In the genomic region with DNA sequence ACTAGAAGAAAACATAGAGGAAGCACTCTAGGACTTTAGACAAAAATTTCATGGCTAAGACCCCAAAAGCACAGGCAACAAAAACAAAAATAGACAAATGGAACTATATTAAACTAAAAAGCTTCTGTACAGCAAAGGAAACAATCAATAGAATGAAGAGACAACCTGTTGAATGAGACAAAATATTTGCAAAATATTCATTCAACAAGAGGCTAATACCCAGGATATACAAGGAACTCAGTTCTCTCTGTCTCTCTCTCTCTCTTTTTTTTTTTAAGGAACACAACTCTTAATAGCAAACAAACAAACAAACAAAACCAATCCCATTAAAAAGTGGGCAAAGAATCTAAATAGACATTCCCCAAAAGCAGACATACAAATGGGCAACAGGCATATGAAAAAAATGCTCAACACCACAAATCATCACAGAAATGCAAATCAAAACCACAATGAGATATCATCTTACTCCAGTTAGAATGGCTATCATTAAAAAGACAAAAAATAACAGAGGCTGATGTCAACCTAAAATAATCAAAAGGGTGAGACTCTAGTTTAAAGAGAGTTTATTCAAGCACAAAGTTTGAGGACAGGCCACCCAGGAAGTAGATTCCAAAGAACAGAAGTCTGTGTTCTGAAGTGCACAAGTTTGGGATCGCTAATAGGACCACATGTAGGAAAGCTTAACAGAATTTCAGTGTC, we compare ENCODE assay signal across 32 cellular contexts. TPM values are rescaled to one million over a fixed set of nuclear protein-coding genes. Genes with fewer than 3 reads are reported as not detected.
DNase-seq lines count a peak whose midpoint lies in the region; ATAC-seq and TF ChIP-seq lines count a peak whose summit lies in the region.
"Had no signal": no experiment of that assay in that cellular context is flagged by ENCODE, and none has a peak within 500 bp of the region (broad histone marks: within the 10 kb centered on the region; RNA-seq: fewer than 3 reads in every experiment).

No MANE protein-coding gene starts in this region.

- POLR2A ChIA-PET in BJ (lab: Charles Lee): no interaction called here
- POLR2A ChIA-PET in activated CD8-positive, alpha-beta T cell treated with anti-CD3 and anti-CD28 coated beads for 36 hours (lab: Charles Lee): no interaction called here

- no peak overlapping the region for H3K4me3 Mint-ChIP-seq in activated CD8-positive, alpha-beta T cell treated with anti-CD3 and anti-CD28 coated beads for 36 hours
- H3K4me3 Mint-ChIP-seq: activated CD4-positive, alpha-beta T cell treated with anti-CD3 and anti-CD28 coated beads for 36 hours; activated naive CD4-positive, alpha-beta T cell treated with anti-CD3 and anti-CD28 coated beads, Interleukin-2, amount 50 U/mL, for 24 hours; CD14-positive monocyte; mesothelial cell of epicardium; naive B cell; stimulated activated naive CD8-positive, alpha-beta T cell treated with anti-CD3 and anti-CD28 coated beads, Interleukin-15, Interleukin-2, amounts not matched to agents 100 ng/mL and 50 ng/mL, for 24 hours had no signal

- intact Hi-C loops in activated CD8-positive, alpha-beta T cell treated with anti-CD3 and anti-CD28 coated beads for 36 hours (cut with micrococcal nuclease): no loop called here

- ATAC-seq in activated CD8-positive, alpha-beta T cell treated with anti-CD3 and anti-CD28 coated beads for 36 hours: no peak
- ATAC-seq in GM21717 (IDR thresholded peaks at IDR 0.05; ENCODE audit: unreplicated experiment): no peak
- ATAC-seq: activated CD4-positive, alpha-beta T cell treated with anti-CD3 and anti-CD28 coated beads for 36 hours; left ventricle myocardium superior; right cardiac atrium had no signal

- H3K27me3 Mint-ChIP-seq in activated CD8-positive, alpha-beta T cell treated with anti-CD3 and anti-CD28 coated beads for 36 hours: no peaks in the 10 kb centered on the region
- H3K27me3 Mint-ChIP-seq: activated CD4-positive, alpha-beta T cell treated with anti-CD3 and anti-CD28 coated beads for 36 hours; activated naive CD4-positive, alpha-beta T cell treated with anti-CD3 and anti-CD28 coated beads, Interleukin-2, amount 50 U/mL, for 24 hours; naive B cell; stimulated activated naive CD8-positive, alpha-beta T cell treated with anti-CD3 and anti-CD28 coated beads, Interleukin-15, Interleukin-2, amounts not matched to agents 100 ng/mL and 50 ng/mL, for 24 hours had no signal

- H3K9me3 Mint-ChIP-seq in activated CD8-positive, alpha-beta T cell treated with anti-CD3 and anti-CD28 coated beads for 36 hours: peaks cover 12% of the 10 kb centered on the region

- no peaks in the 10 kb centered on the region; the same call in 1 of the 2 replicates for H3K36me3 ChIP-seq in BJ (ENCODE audit: control insufficient read depth, insufficient read depth, low read length)
- H3K36me3 ChIP-seq: colonic mucosa had no signal

- CTCF ChIA-PET in BJ (lab: Yijun Ruan, JAX): no interaction called here
- CTCF ChIA-PET in activated CD8-positive, alpha-beta T cell treated with anti-CD3 and anti-CD28 coated beads for 36 hours (lab: Charles Lee): no interaction called here

- in situ Hi-C loops in astrocyte of the spinal cord (cut with HindIII; ENCODE audit: low sequenced_read_pairs): no loop called here

- TF ChIP-seq CTCF in BJ (IDR thresholded peaks at IDR 0.05; ENCODE audit: insufficient read depth, low read depth, low read length): no peak
- no peak for TF ChIP-seq CTCF in astrocyte of the spinal cord (IDR thresholded peaks at IDR 0.05; ENCODE audit: low read depth, low read length)
- TF ChIP-seq CTCF in activated CD8-positive, alpha-beta T cell treated with anti-CD3 and anti-CD28 coated beads for 36 hours (IDR thresholded peaks at IDR 0.05): no peak

- peaks cover 5% of the 10 kb centered on the region for H3K4me1 Mint-ChIP-seq in activated CD8-positive, alpha-beta T cell treated with anti-CD3 and anti-CD28 coated beads for 36 hours (ENCODE audit: low read depth)
- H3K4me1 Mint-ChIP-seq: activated naive CD4-positive, alpha-beta T cell treated with anti-CD3 and anti-CD28 coated beads, Interleukin-2, amount 50 U/mL, for 24 hours; CD14-positive monocyte; mesothelial cell of epicardium had no signal

- H3K4me3 ChIP-seq in BJ (ENCODE audit: low read depth, low read length): no peak overlapping the region
- no peak overlapping the region for H3K4me3 ChIP-seq in astrocyte of the spinal cord (ENCODE audit: low read depth, low read length)
- H3K4me3 ChIP-seq: cardiac muscle cell, colonic mucosa, spleen, thoracic aorta had no signal

- H3K36me3 Mint-ChIP-seq in activated CD8-positive, alpha-beta T cell treated with anti-CD3 and anti-CD28 coated beads for 36 hours (ENCODE audit: low read depth): peaks cover 32% of the 10 kb centered on the region

- H3K27ac Mint-ChIP-seq in activated CD8-positive, alpha-beta T cell treated with anti-CD3 and anti-CD28 coated beads for 36 hours: no peak overlapping the region
- H3K27ac Mint-ChIP-seq: activated CD4-positive, alpha-beta T cell treated with anti-CD3 and anti-CD28 coated beads for 36 hours; activated naive CD4-positive, alpha-beta T cell treated with anti-CD3 and anti-CD28 coated beads, Interleukin-2, amount 50 U/mL, for 24 hours; activated T-helper 2 cell treated with anti-CD3 and anti-CD28 coated beads, Interferon-gamma antibody, Interleukin-2, Interleukin-4, amounts not matched to agents 10 μg/mL and 5 μg/mL and 100 μg/mL, durations not matched to agents 14 hours and 24 hours and 36 hours; CD14-positive monocyte; mesothelial cell of epicardium; stimulated activated naive CD8-positive, alpha-beta T cell treated with anti-CD3 and anti-CD28 coated beads, Interleukin-15, Interleukin-2, amounts not matched to agents 100 ng/mL and 50 ng/mL, for 24 hours had no signal

- DNase-seq in BJ (ENCODE audit: low read depth): peak; percentile 6
- peak; percentile 65 for DNase-seq in M059J (ENCODE audit: low read depth)
- DNase-seq in astrocyte of the spinal cord (ENCODE audit: low read depth, low spot score): peak; percentile 21
- DNase-seq in non-pigmented ciliary epithelial cell (ENCODE audit: low read depth): peak; percentile 1
- DNase-seq in activated CD8-positive, alpha-beta T cell treated with anti-CD3 and anti-CD28 coated beads for 36 hours: no peak
- no peak for DNase-seq in NCI-H2107 treated with DMSO at 0.1 percent for 48 hours (lab: John Stamatoyannopoulos, UW; ENCODE audit: unreplicated experiment)
- DNase-seq: ACHN; activated CD4-positive, alpha-beta T cell treated with anti-CD3 and anti-CD28 coated beads for 36 hours; activated CD8-positive, alpha-beta memory T cell treated with anti-CD3 and anti-CD28 coated beads for 24 hours; activated T-cell treated with anti-CD3 and anti-CD28 coated beads for 4 hours; Calu3; colonic mucosa; DMS79 treated with DMSO at 0.1 percent for 48 hours; effector CD8-positive, alpha-beta T cell; head of caudate nucleus; Kasumi-1; left ventricle myocardium superior; naive B cell; NCI-H1436 treated with DMSO at 0.1 percent for 48 hours; NCI-H446 treated with DMSO at 0.1 percent for 48 hours; posterior cingulate gyrus; right cardiac atrium; spleen; stimulated activated CD8-positive, alpha-beta memory T cell treated with anti-CD3 and anti-CD28 coated beads, Interleukin-4, amount 100 ng/mL, for 48 hours had no signal

- no peaks in the 10 kb centered on the region for H3K27me3 ChIP-seq in BJ (ENCODE audit: control insufficient read depth, insufficient read depth, low read length)
- H3K27me3 ChIP-seq: cardiac muscle cell, colonic mucosa, spleen had no signal

RNA-seq across cellular contexts. Expression of a gene that starts 27.1 kb away (rescaled TPM):
- polyA plus RNA-seq in BJ (2011; rRNA removed): not detected in 2 replicates
- 0.21 TPM in 1 of 2 replicates, not detected in the other for polyA minus RNA-seq in BJ (2011; rRNA and poly(A)+ RNA removed)
- not detected in 2 replicates for total RNA-seq in M059J (2014; rRNA removed; shearing (Covaris generic))
- total RNA-seq in activated CD8-positive, alpha-beta T cell treated with anti-CD3 and anti-CD28 coated beads for 36 hours: not detected
- total RNA-seq: left ventricle myocardium superior had no signal
- polyA plus RNA-seq: CD14-positive monocyte had no signal

Comparison
In these comparisons a context has a peak if more than half of its experiments do, and no peak if none do; other contexts are left out.
1. DNase-seq: peak in BJ (single experiment), M059J (single experiment), astrocyte of the spinal cord (single experiment) and non-pigmented ciliary epithelial cell (single experiment); none in activated CD8-positive, alpha-beta T cell treated with anti-CD3 and anti-CD28 coated beads for 36 hours (single experiment) and NCI-H2107 treated with DMSO at 0.1 percent for 48 hours (single experiment).